In genomic region chr19:4206818-4207484, GRCh38 we compare ENCODE assay signal across 1 cellular context.
A peak's percentile ranks its signal among the peaks of the same experiment; 100 is the strongest.
TF ChIP-seq lines count a peak whose summit lies in the region.

No MANE protein-coding gene starts in this region.

TF ChIP-seq in H1, 55 proteins besides CTCF, POLR2A, EP300 and RAD21:
- TF ChIP-seq KDM1A (IDR thresholded peaks at IDR 0.05; ENCODE audit: borderline replicate concordance, low read length) (peak; percentile 33; the same call in 1 of the 2 replicates), TAF7 (optimal IDR thresholded peaks at IDR 0.05; ENCODE audit: borderline replicate concordance, low read depth, low read length) (no peak)
